ENCODE assay signal across 14 cellular contexts in genomic region chr5:68258531-68258930, GRCh38. TPM values are rescaled to one million over a fixed set of nuclear protein-coding genes. Genes with fewer than 3 reads are reported as not detected.
DNase-seq lines count a peak whose midpoint lies in the region; ATAC-seq and TF ChIP-seq lines count a peak whose summit lies in the region.
"Had no signal": no experiment of that assay in that cellular context is flagged by ENCODE, and none has a peak within 500 bp of the region (broad histone marks: within the 10 kb centered on the region; RNA-seq: fewer than 3 reads in every experiment).

No MANE protein-coding gene starts in this region.

- H3K9ac ChIP-seq in stomach smooth muscle (ENCODE audit: low read length in 2 of 2): no peak overlapping the region
- H3K9ac ChIP-seq: KMS-11 had no signal

- no peak for DNase-seq in activated T-cell treated with anti-CD3 and anti-CD28 coated beads, Interleukin-2, amount 50 U/mL, for 24 hours
- DNase-seq in activated T-cell treated with anti-CD3 and anti-CD28 coated beads, Interleukin-2, amount 50 U/mL, for 1 hour: no peak
- DNase-seq in NCI-H524 treated with DMSO at 0.1 percent for 48 hours (lab: John Stamatoyannopoulos, UW) (peak; percentile 38), heart right ventricle (no peak), lower lobe of right lung (no peak)
- DNase-seq: activated CD8-positive, alpha-beta memory T cell treated with anti-CD3 and anti-CD28 coated beads for 24 hours; testis had no signal

- H3K4me1 ChIP-seq in heart right ventricle (peaks cover 19 to 96% (median 93%) of the 10 kb centered on the region in 9 donors), stomach smooth muscle (ENCODE audit: control insufficient read depth, insufficient read depth, low read length) (peaks cover 55% of the 10 kb centered on the region), lower lobe of right lung (peaks cover 87% of the 10 kb centered on the region)
- H3K4me1 ChIP-seq: SJSA1 had no signal

- peak overlapping the region; percentile 24 for H3K27ac Mint-ChIP-seq in activated T-cell treated with anti-CD3 and anti-CD28 coated beads, Interleukin-2, amount 50 U/mL, for 24 hours
- H3K27ac Mint-ChIP-seq: progenitor cell of endocrine pancreas had no signal

- H3K27ac ChIP-seq in heart right ventricle (peak overlapping the region; percentile 31 to 86 (median 70)), stomach smooth muscle (ENCODE audit: low read length) (peak overlapping the region; percentile 32), lower lobe of right lung (no peak overlapping the region)
- H3K27ac ChIP-seq: KMS-11, SJSA1, testis had no signal

- 52 to 57% methylated on average over 4 of the region's 4 CpGs for WGBS in heart right ventricle, 2 donors

- no peaks in the 10 kb centered on the region for H3K9me3 Mint-ChIP-seq in activated T-cell treated with anti-CD3 and anti-CD28 coated beads, Interleukin-2, amount 50 U/mL, for 24 hours
- H3K9me3 Mint-ChIP-seq: activated naive CD4-positive, alpha-beta T cell treated with anti-CD3 and anti-CD28 coated beads, Interleukin-2, amount 50 U/mL, for 72 hours had no signal

- H3K4me3 Mint-ChIP-seq in activated T-cell treated with anti-CD3 and anti-CD28 coated beads, Interleukin-2, amount 50 U/mL, for 24 hours: no peak overlapping the region

- H3K27me3 Mint-ChIP-seq in activated T-cell treated with anti-CD3 and anti-CD28 coated beads, Interleukin-2, amount 50 U/mL, for 24 hours: no peaks in the 10 kb centered on the region
- H3K27me3 Mint-ChIP-seq: progenitor cell of endocrine pancreas had no signal

- peaks cover 9% of the 10 kb centered on the region for H3K36me3 Mint-ChIP-seq in activated T-cell treated with anti-CD3 and anti-CD28 coated beads, Interleukin-2, amount 50 U/mL, for 24 hours (ENCODE audit: low read depth)

- H3K4me3 ChIP-seq in heart right ventricle (no peak overlapping the region), stomach smooth muscle (ENCODE audit: low read length in 2 of 2) (no peak overlapping the region), lower lobe of right lung (no peak overlapping the region)
- H3K4me3 ChIP-seq: SJSA1, testis had no signal

- H3K4me1 Mint-ChIP-seq in activated T-cell treated with anti-CD3 and anti-CD28 coated beads, Interleukin-2, amount 50 U/mL, for 24 hours (ENCODE audit: low read depth): peaks cover 86% of the 10 kb centered on the region

- ATAC-seq in heart right ventricle: peak in 3 of 8 donors; percentile 13 to 32 (median 31)
- no peak for ATAC-seq in HG02981 (IDR thresholded peaks at IDR 0.05; ENCODE audit: unreplicated experiment)
- ATAC-seq in lower lobe of right lung: no peak
- ATAC-seq in GM18498 (IDR thresholded peaks at IDR 0.05; ENCODE audit: unreplicated experiment): no peak
- ATAC-seq: activated naive CD4-positive, alpha-beta T cell treated with anti-CD3 and anti-CD28 coated beads, Interleukin-2, amount 50 U/mL, for 72 hours had no signal

- TF ChIP-seq CTCF in heart right ventricle (IDR thresholded peaks at IDR 0.05) (no peak), lower lobe of right lung (IDR thresholded peaks at IDR 0.05) (no peak)

- H3K27me3 ChIP-seq in heart right ventricle (no peaks in the 10 kb centered on the region), stomach smooth muscle (ENCODE audit: control insufficient read depth in 1 of 2, insufficient read depth in 2 of 2, low read length in 2 of 2) (no peaks in the 10 kb centered on the region), lower lobe of right lung (ENCODE audit: low read depth) (no peaks in the 10 kb centered on the region)
- H3K27me3 ChIP-seq: SJSA1, testis had no signal

- intact Hi-C loops in heart right ventricle (cut with DNase I) (loop anchor here in 7 of 10 donors (5.0 to 10.0 kb wide), 5 partner anchors 41 to 1014 kb away; partner anchors contain the start of gene PIK3R1 (in 1 of the 7)), lower lobe of right lung (cut with DNase I) (loop anchor here (10.0 kb wide), 1 partner anchor 1014 kb away; no protein-coding TSS in a partner anchor)

- H3K9me3 ChIP-seq in heart right ventricle (no peaks in the 10 kb centered on the region), stomach smooth muscle (ENCODE audit: control insufficient read depth in 2 of 2, low read length in 2 of 2) (no peaks in the 10 kb centered on the region), lower lobe of right lung (no peaks in the 10 kb centered on the region)
- H3K9me3 ChIP-seq: SJSA1, testis had no signal

- H3K36me3 ChIP-seq in heart right ventricle (no peaks in the 10 kb centered on the region), stomach smooth muscle (ENCODE audit: control insufficient read depth in 2 of 2, insufficient read depth in 2 of 2, low read length in 2 of 2) (no peaks in the 10 kb centered on the region), lower lobe of right lung (peaks cover 8% of the 10 kb centered on the region)

RNA-seq across cellular contexts. Expression of gene PIK3R1, which starts 43.0 kb away (rescaled TPM):
- total RNA-seq in heart right ventricle: 100 to 1,000 TPM in 8 of 10 donors, 10 to 100 TPM in 2; 45.6 to 269 (median 148) TPM
- polyA plus RNA-seq in heart right ventricle: 10 to 100 TPM; 12.2 to 22.3 TPM
- 122 TPM for total RNA-seq in lower lobe of right lung
